ENCODE assay signal across 8 cellular contexts in the genomic region with DNA sequence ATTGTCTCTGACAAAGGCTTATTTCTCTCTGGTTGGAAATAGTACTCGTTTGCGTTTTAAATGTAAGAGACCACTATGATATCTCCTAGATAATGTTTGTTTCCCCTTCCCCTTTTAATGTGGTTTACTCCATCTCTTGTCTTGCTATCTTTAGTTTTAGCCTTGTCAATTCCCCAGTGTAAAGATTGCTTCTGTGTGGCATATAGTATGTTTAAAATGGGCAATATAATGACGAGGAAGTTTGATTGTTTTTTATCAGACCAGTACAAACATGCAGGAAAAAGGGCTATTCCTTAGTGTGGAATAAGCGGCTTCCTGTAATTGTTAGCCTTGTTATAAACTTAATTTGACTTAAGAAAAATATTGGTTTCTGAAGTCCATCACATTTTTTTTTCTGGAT. TPM values are rescaled to one million over a fixed set of nuclear protein-coding genes. Genes with fewer than 3 reads are reported as not detected.
DNase-seq lines count a peak whose midpoint lies in the region; ATAC-seq, FAIRE-seq and TF ChIP-seq lines count a peak whose summit lies in the region.

No MANE protein-coding gene starts in this region.

- H3K9me1 ChIP-seq in keratinocyte (ENCODE audit: control insufficient read depth, extremely low read depth, insufficient read depth, low read length) = no peaks in the 10 kb centered on the region

- 28% methylated on average over 4 of the region's 4 CpGs for WGBS in SK-N-SH (ENCODE audit: low lambda C conversion rate)

- H4K20me1 ChIP-seq in SK-N-SH (ENCODE audit: insufficient read depth) = peaks cover 57% of the 10 kb centered on the region
- H4K20me1 ChIP-seq in keratinocyte (ENCODE audit: control insufficient read depth, extremely low read depth, insufficient read depth, low read length) = peaks cover 4% of the 10 kb centered on the region

- H3K4me3 ChIP-seq in SK-N-SH (ENCODE audit: low read depth in 2 of 2, low read length in 1 of 2) = peak overlapping the region; percentile 35 to 87; a peak in 3 of 4 replicates
- H3K4me3 ChIP-seq in keratinocyte (ENCODE audit: control insufficient read depth in 2 of 3, extremely low read depth in 1 of 3, insufficient read depth in 2 of 3, low read depth in 1 of 3, low read length in 3 of 3) = peak overlapping the region; percentile 66 to 94 (median 82)

- TF ChIP-seq CTCF in SK-N-SH (IDR thresholded peaks at IDR 0.05) (no peak), keratinocyte (optimal IDR thresholded peaks at IDR 0.05 in 1 of 3, IDR thresholded peaks at IDR 0.05 in 1 of 3, conservative IDR thresholded peaks at IDR 0.05 in 1 of 3; ENCODE audit: extremely low read depth in 1 of 3, insufficient read depth in 2 of 3, low read length in 3 of 3) (no peak), GM10248 (IDR thresholded peaks at IDR 0.05; ENCODE audit: control extremely low read depth, extremely low read depth, low read depth, missing control alignments) (no peak)

- H3K9me2 ChIP-seq in SK-N-SH = no peaks in the 10 kb centered on the region

- FAIRE-seq in keratinocyte (lab: Jason Lieb, UNC) = peak; percentile 46

- DNase-seq in SK-N-SH (no peak), keratinocyte (ENCODE audit: low read depth, low spot score) (no peak), superior temporal gyrus (ENCODE audit: extremely low spot score) (peak; percentile 71), GM10248 (ENCODE audit: extremely low spot score) (no peak), NCI-H446 treated with DMSO at 0.1 percent for 48 hours (lab: John Stamatoyannopoulos, UW) (no peak)

- H2AFZ ChIP-seq in SK-N-SH (ENCODE audit: low read depth) (no peak overlapping the region), keratinocyte (ENCODE audit: control insufficient read depth, low read length) (peak overlapping the region; percentile 27)

- H3K27ac ChIP-seq in SK-N-SH (ENCODE audit: low read depth in 2 of 2, low read length in 1 of 2) (peak overlapping the region in 1 of 2 experiments; percentile 82; a peak in 2 of 4 replicates), keratinocyte (ENCODE audit: control insufficient read depth, insufficient read depth, low read length) (peak overlapping the region; percentile 90)

- ATAC-seq in SK-N-SH treated with all-trans-retinoic acid at 6 μM for 48 hours = no peak
- ATAC-seq in HG03045 (IDR thresholded peaks at IDR 0.05; ENCODE audit: unreplicated experiment) = no peak

- POLR2A ChIA-PET in SK-N-SH (lab: Yijun Ruan, JAX) = no interaction called here
- POLR2A ChIA-PET in GM10248 (lab: Yijun Ruan, JAX) = no interaction called here

- H3K4me1 Mint-ChIP-seq in activated naive CD8-positive, alpha-beta T cell (ENCODE audit: low read depth) = peaks cover 54% of the 10 kb centered on the region

- H3K27me3 Mint-ChIP-seq in activated naive CD8-positive, alpha-beta T cell = no peaks in the 10 kb centered on the region

- TF ChIP-seq RAD21 in SK-N-SH (IDR thresholded peaks at IDR 0.05; ENCODE audit: low read length) = no peak

- H3K9me3 Mint-ChIP-seq in activated naive CD8-positive, alpha-beta T cell (ENCODE audit: low read depth) = no peaks in the 10 kb centered on the region

- peak overlapping the region; percentile 82 for H3K4me2 ChIP-seq in SK-N-SH
- H3K4me2 ChIP-seq in keratinocyte (ENCODE audit: control insufficient read depth, extremely low read depth, insufficient read depth, low read depth, low read length) = peak overlapping the region; percentile 97

- peaks cover 11 to 26% of the 10 kb centered on the region in 2 experiments; a peak in 2 of 4 replicates for H3K4me1 ChIP-seq in SK-N-SH (ENCODE audit: control insufficient read depth in 1 of 2, insufficient read depth in 2 of 2, low read depth in 1 of 2, low read length in 1 of 2)
- peaks cover 17% of the 10 kb centered on the region for H3K4me1 ChIP-seq in keratinocyte (ENCODE audit: control insufficient read depth, extremely low read depth, insufficient read depth, low read length)

- H3K4me3 Mint-ChIP-seq in activated naive CD8-positive, alpha-beta T cell = peak overlapping the region; percentile 94

- peaks cover 9% of the 10 kb centered on the region for H3F3A ChIP-seq in SK-N-SH (replicated peaks; ENCODE audit: insufficient read depth)

- H3K27me3 ChIP-seq in SK-N-SH (ENCODE audit: insufficient read depth) = no peaks in the 10 kb centered on the region
- no peaks in the 10 kb centered on the region for H3K27me3 ChIP-seq in keratinocyte (ENCODE audit: control insufficient read depth, extremely low read depth, insufficient read depth, low read length)

- CTCF ChIA-PET in SK-N-SH (lab: Yijun Ruan, JAX) = interaction anchor here (0.6 to 3.4 kb wide), 9 partner anchors 9 to 1510 kb away, joined by 3 to 13 read pairs (median 5); no protein-coding TSS in a partner anchor
- CTCF ChIA-PET in GM10248 (lab: Yijun Ruan, JAX) = interaction anchor here (0.7 to 1.7 kb wide), 4 partner anchors 12 to 47 kb away, joined by 3 to 4 read pairs (median 3); no protein-coding TSS in a partner anchor

- H3K9ac ChIP-seq in SK-N-SH (peak overlapping the region; percentile 46; the same call in 1 of the 2 replicates), keratinocyte (ENCODE audit: control insufficient read depth, extremely low read depth, insufficient read depth, low read length) (peak overlapping the region; percentile 94)

- no peaks in the 10 kb centered on the region for H3K36me3 Mint-ChIP-seq in activated naive CD8-positive, alpha-beta T cell

- H3K9me3 ChIP-seq in SK-N-SH = no peaks in the 10 kb centered on the region
- H3K9me3 ChIP-seq in keratinocyte (ENCODE audit: control insufficient read depth, low read depth, low read length) = no peaks in the 10 kb centered on the region

- H3K79me2 ChIP-seq in SK-N-SH (ENCODE audit: insufficient read depth) = peaks cover 75% of the 10 kb centered on the region
- H3K79me2 ChIP-seq in keratinocyte (ENCODE audit: control insufficient read depth, insufficient read depth, low read length) = peaks cover 73% of the 10 kb centered on the region

- TF ChIP-seq EP300 in SK-N-SH (IDR thresholded peaks at IDR 0.05; ENCODE audit: borderline replicate concordance in 1 of 2, low read depth in 1 of 2, low read length in 1 of 2) = no peak

- H3K36me3 ChIP-seq in SK-N-SH (replicated peaks in 1 of 2; ENCODE audit: control insufficient read depth in 1 of 2, insufficient read depth in 2 of 2, low read length in 1 of 2) (peaks cover 0 to 4% of the 10 kb centered on the region in 2 experiments), keratinocyte (ENCODE audit: control insufficient read depth in 2 of 2, extremely low read depth in 1 of 2, insufficient read depth in 2 of 2, low read length in 2 of 2) (no peaks in the 10 kb centered on the region)

- dilution Hi-C loops in keratinocyte (cut with MboI; ENCODE audit: extremely low pct_ligation_motif_present, low sequenced_read_pairs) = no loop called here

- H3K27ac Mint-ChIP-seq in activated naive CD8-positive, alpha-beta T cell = no peak overlapping the region

TF ChIP-seq in SK-N-SH, 30 proteins besides CTCF, POLR2A, EP300 and RAD21 (continues in another document):
- TF ChIP-seq TAF1 (IDR thresholded peaks at IDR 0.05; ENCODE audit: borderline replicate concordance, low read depth, low read length) (no peak), RCOR1 (IDR thresholded peaks at IDR 0.05; ENCODE audit: low read length) (no peak)
- TF ChIP-seq, protein P1, sequence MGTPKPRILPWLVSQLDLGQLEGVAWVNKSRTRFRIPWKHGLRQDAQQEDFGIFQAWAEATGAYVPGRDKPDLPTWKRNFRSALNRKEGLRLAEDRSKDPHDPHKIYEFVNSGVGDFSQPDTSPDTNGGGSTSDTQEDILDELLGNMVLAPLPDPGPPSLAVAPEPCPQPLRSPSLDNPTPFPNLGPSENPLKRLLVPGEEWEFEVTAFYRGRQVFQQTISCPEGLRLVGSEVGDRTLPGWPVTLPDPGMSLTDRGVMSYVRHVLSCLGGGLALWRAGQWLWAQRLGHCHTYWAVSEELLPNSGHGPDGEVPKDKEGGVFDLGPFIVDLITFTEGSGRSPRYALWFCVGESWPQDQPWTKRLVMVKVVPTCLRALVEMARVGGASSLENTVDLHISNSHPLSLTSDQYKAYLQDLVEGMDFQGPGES (IDR thresholded peaks at IDR 0.05; ENCODE audit: low read depth, low read length) = no peak

TF ChIP-seq in SK-N-SH treated with all-trans-retinoic acid at 6 μM for 48 hours, 23 proteins besides CTCF, POLR2A, EP300 and RAD21 (continues in another document):
- TF ChIP-seq CREB5 (CRISPR knock-in tag; IDR thresholded peaks at IDR 0.05; ENCODE audit: low read depth) (no peak), CSRNP3 (CRISPR knock-in tag; IDR thresholded peaks at IDR 0.05) (no peak)

RNA-seq across cellular contexts. Expression of gene QKI, which starts 3.1 kb away (rescaled TPM):
- polyA plus RNA-seq in SK-N-SH (2012; rRNA removed) (51.1 and 67.2 TPM in 2 replicates), keratinocyte (44.7 to 82.8 TPM (median 53.3 TPM) in 3 replicates)
- polyA plus RNA-seq in SK-N-SH (2012; cell fraction: cytosol; rRNA removed) = 51.1 and 60.4 TPM in 2 replicates
- polyA plus RNA-seq in SK-N-SH (2012; cell fraction: nucleus; rRNA removed) = 38.2 and 48.8 TPM in 2 replicates
- 99.8 TPM for polyA plus RNA-seq in keratinocyte (2011; ENCODE audit: low read depth)
- polyA plus RNA-seq in keratinocyte (2011; cell fraction: cytosol; rRNA removed) = 53.5 and 69.8 TPM in 2 replicates
- 66.5 and 75.1 TPM in 2 replicates for polyA plus RNA-seq in keratinocyte (2011; cell fraction: nucleus; rRNA removed)
- 38.5 and 47.5 TPM in 2 replicates for polyA plus RNA-seq in keratinocyte (2012; ENCODE audit: low replicate concordance)
- polyA minus RNA-seq in keratinocyte = 135 to 160 TPM (median 157 TPM) in 3 replicates
- polyA minus RNA-seq in keratinocyte (2011; cell fraction: cytosol; rRNA and poly(A)+ RNA removed) = 79.2 TPM
- polyA minus RNA-seq in keratinocyte (2011; cell fraction: nucleus; rRNA and poly(A)+ RNA removed) = 79.6 and 101 TPM in 2 replicates
